8 cellular contexts compared by ENCODE assay signal in genomic region chr6:128882991-128883571, GRCh38.
A peak's percentile ranks its signal among the peaks of the same experiment; 100 is the strongest.
DNase-seq lines count a peak whose midpoint lies in the region; ATAC-seq and TF ChIP-seq lines count a peak whose summit lies in the region.

TSS of gene LAMA2 (plus strand) at chr6:128883138. CDS start at chr6:128883246, 108 bp downstream.

- TF ChIP-seq CTCF in epithelial cell of esophagus (IDR thresholded peaks at IDR 0.05; ENCODE audit: insufficient read depth, low read depth, low read length, missing control alignments): peak; percentile 2

- peak within 1 kb of the TSS; percentile 71 for H3K27ac ChIP-seq in substantia nigra (ENCODE audit: low read depth, low read length, poor library complexity, severe bottlenecking)

- peak; percentile 93 for DNase-seq in AG20443 (ENCODE audit: low spot score)
- peak; percentile 58 for DNase-seq in NCI-H2227 (lab: John Stamatoyannopoulos, UW; ENCODE audit: unreplicated experiment)
- peak; percentile 19 for DNase-seq in epithelial cell of esophagus (ENCODE audit: low read depth)
- DNase-seq in medulla oblongata (ENCODE audit: extremely low spot score): peak; percentile 79
- DNase-seq in substantia nigra (lab: John Stamatoyannopoulos, UW): peak in 46 of 49 donors; percentile 13 to 81 (median 50)
- no peak for DNase-seq in NK-92 treated with Interleukin-12 subunit alpha and Interleukin-12 subunit beta, amount 100 ng/mL, for 24 hours (lab: John Stamatoyannopoulos, UW)

- no peak for ATAC-seq in HG02623 (IDR thresholded peaks at IDR 0.05; ENCODE audit: unreplicated experiment)
- ATAC-seq in HG02642 (IDR thresholded peaks at IDR 0.05; ENCODE audit: poor library complexity, unreplicated experiment): no peak

- peak within 1 kb of the TSS; percentile 28 for H3K4me3 ChIP-seq in epithelial cell of esophagus (ENCODE audit: low read length)
